10 cellular contexts compared by ENCODE assay signal in genomic region chr21:34883501-34884271, GRCh38.
A peak's percentile ranks its signal among the peaks of the same experiment; 100 is the strongest.
DNase-seq lines count a peak whose midpoint lies in the region; ATAC-seq, FAIRE-seq and TF ChIP-seq lines count a peak whose summit lies in the region.
"Had no signal": no experiment of that assay in that cellular context is flagged by ENCODE, and none has a peak within 500 bp of the region (broad histone marks: within the 10 kb centered on the region; RNA-seq: fewer than 3 reads in every experiment).

No MANE protein-coding gene starts in this region.

- DNase-seq in EH (ENCODE audit: low read depth) (peak; percentile 26), NB4 (ENCODE audit: low read depth) (no peak), NCI-H1436 (lab: John Stamatoyannopoulos, UW) (no peak), H54 (ENCODE audit: insufficient read length, low spot score) (no peak)
- DNase-seq in central memory CD8-positive, alpha-beta T cell (ENCODE audit: low spot score in 2 of 2): no peak

- H3K36me3 ChIP-seq in neutrophil: peaks cover 7% of the 10 kb centered on the region
- H3K36me3 ChIP-seq: gastroesophageal sphincter had no signal

- no peaks in the 10 kb centered on the region for H3K9me3 Mint-ChIP-seq in central memory CD8-positive, alpha-beta T cell

- peak overlapping the region; percentile 19 for H3K4me3 Mint-ChIP-seq in central memory CD8-positive, alpha-beta T cell

- H3K27me3 Mint-ChIP-seq in central memory CD8-positive, alpha-beta T cell: no peaks in the 10 kb centered on the region

- peak overlapping the region; percentile 62 for H3K27ac Mint-ChIP-seq in central memory CD8-positive, alpha-beta T cell (ENCODE audit: low read depth)

- no peaks in the 10 kb centered on the region for H3K9me3 ChIP-seq in neutrophil
- H3K9me3 ChIP-seq: gastroesophageal sphincter had no signal

- peaks cover 46% of the 10 kb centered on the region for H3K4me1 Mint-ChIP-seq in central memory CD8-positive, alpha-beta T cell

- TF ChIP-seq POLR2A in NB4 (IDR thresholded peaks at IDR 0.05; ENCODE audit: extremely low read depth, insufficient read length) (no peak), H54 (IDR thresholded peaks at IDR 0.05; ENCODE audit: low read depth, low read length) (no peak)

- H3K27ac ChIP-seq in neutrophil: peak overlapping the region; percentile 79

- TF ChIP-seq CTCF in NB4 (IDR thresholded peaks at IDR 0.05; ENCODE audit: low read depth, low read length) (no peak), neutrophil (IDR thresholded peaks at IDR 0.05) (no peak)

- H3K4me1 ChIP-seq in neutrophil (ENCODE audit: control insufficient read depth in 1 of 2, insufficient read depth in 1 of 2, low read depth in 1 of 2, low read length in 1 of 2): peaks cover 86 to 87% of the 10 kb centered on the region in 2 experiments

- no peak for FAIRE-seq in H54 (lab: Jason Lieb, UNC)
- FAIRE-seq: TTC549 had no signal

- H3K4me3 ChIP-seq in NB4 (ENCODE audit: low read depth, low read length): peak overlapping the region; percentile 99
- H3K4me3 ChIP-seq in neutrophil (ENCODE audit: low read depth in 1 of 2, low read length in 1 of 2): peak overlapping the region in 1 of 2 experiments; percentile 17

- H3K27me3 ChIP-seq in neutrophil: no peaks in the 10 kb centered on the region

- no peak for ATAC-seq in central memory CD8-positive, alpha-beta T cell (replicated peaks; ENCODE audit: extremely low read depth, poor library complexity, severe bottlenecking)
- ATAC-seq in HG02642 (IDR thresholded peaks at IDR 0.05; ENCODE audit: poor library complexity, unreplicated experiment) (no peak), GM19463 (IDR thresholded peaks at IDR 0.05; ENCODE audit: unreplicated experiment) (no peak)
- ATAC-seq: gastroesophageal sphincter had no signal

- peaks cover 30% of the 10 kb centered on the region for H3K36me3 Mint-ChIP-seq in central memory CD8-positive, alpha-beta T cell (ENCODE audit: insufficient read depth)
